Comparison of ENCODE assay signal across 1 cellular context in the genomic region with DNA sequence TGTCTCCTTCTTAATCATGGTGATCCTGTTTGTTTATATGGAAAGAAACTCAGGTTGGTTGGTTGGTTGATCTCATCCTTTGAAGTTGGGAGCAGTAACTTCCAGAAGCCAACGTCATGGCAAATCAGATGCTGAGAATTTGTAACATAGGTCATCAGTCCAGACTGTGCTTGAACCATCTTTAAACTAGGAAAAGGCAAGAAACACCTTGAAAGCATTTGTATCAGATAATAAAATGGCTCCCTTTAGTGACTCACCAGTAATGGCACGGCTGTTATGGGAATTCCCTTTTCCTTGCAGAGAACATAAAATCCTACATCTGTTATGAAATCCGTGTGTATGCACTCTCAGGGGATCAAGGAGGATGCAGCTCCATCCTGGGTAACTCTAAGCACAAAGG.
TF ChIP-seq lines count a peak whose summit lies in the region.

No MANE protein-coding gene starts in this region.

TF ChIP-seq in IMR-90, 13 proteins besides CTCF, POLR2A, EP300 and RAD21 (continued from another document):
- TF ChIP-seq, protein P1, sequence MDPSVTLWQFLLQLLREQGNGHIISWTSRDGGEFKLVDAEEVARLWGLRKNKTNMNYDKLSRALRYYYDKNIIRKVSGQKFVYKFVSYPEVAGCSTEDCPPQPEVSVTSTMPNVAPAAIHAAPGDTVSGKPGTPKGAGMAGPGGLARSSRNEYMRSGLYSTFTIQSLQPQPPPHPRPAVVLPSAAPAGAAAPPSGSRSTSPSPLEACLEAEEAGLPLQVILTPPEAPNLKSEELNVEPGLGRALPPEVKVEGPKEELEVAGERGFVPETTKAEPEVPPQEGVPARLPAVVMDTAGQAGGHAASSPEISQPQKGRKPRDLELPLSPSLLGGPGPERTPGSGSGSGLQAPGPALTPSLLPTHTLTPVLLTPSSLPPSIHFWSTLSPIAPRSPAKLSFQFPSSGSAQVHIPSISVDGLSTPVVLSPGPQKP (IDR thresholded peaks at IDR 0.05; ENCODE audit: borderline replicate concordance, low read depth, low read length) = no peak
- TF ChIP-seq MAFK (IDR thresholded peaks at IDR 0.05; ENCODE audit: low read depth, low read length) (no peak), MXI1 (IDR thresholded peaks at IDR 0.05; ENCODE audit: borderline replicate concordance, low read depth, low read length) (no peak), BHLHE40 (IDR thresholded peaks at IDR 0.05; ENCODE audit: low read depth, low read length) (no peak), NFE2L2 (IDR thresholded peaks at IDR 0.05; ENCODE audit: low read depth, low read length) (no peak), RFX5 (IDR thresholded peaks at IDR 0.05; ENCODE audit: low read depth, low read length) (no peak)
